Comparison of ENCODE assay signal across 26 cellular contexts in the genomic region with DNA sequence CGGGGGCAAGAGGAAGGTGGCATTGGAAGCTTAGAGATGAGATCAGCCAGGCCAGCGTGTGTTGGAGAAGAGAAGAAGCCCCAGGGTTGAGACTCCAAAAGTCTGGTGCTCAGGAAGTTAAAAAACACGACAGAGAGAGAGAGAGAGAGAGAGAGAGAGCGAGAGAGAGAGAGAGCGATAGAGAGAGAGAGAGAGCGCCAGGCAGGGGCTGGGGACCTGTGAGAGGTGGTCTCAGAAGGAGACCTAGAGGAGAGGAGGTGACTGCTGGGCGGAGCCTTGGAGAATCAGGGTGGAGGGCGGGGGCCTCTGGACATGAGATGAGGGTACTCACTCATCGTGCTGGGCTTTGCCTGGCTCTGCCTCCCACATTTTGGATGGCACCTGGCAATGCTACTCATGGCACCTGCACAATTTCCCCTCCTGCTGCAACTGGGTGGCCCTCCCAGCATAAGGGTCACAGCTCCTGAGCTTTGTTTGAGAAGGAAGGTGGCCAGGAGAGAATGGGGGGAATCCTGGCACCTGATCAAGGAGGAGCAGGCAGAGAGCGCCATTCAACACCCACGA. TPM values are rescaled to one million over a fixed set of nuclear protein-coding genes. Genes with fewer than 3 reads are reported as not detected.
DNase-seq lines count a peak whose midpoint lies in the region; ATAC-seq and TF ChIP-seq lines count a peak whose summit lies in the region.
"Had no signal": no experiment of that assay in that cellular context is flagged by ENCODE, and none has a peak within 500 bp of the region (broad histone marks: within the 10 kb centered on the region; RNA-seq: fewer than 3 reads in every experiment).

No MANE protein-coding gene starts in this region.

- H3K79me1 ChIP-seq in neuronal stem cell (ENCODE audit: low read depth, low read length): peaks cover 2% of the 10 kb centered on the region

- no peak overlapping the region for H3K23ac ChIP-seq in neuronal stem cell (ENCODE audit: low read depth, low read length, poor library complexity)

- H3K4me1 ChIP-seq in right cardiac atrium (ENCODE audit: control insufficient read depth, insufficient read depth, low read length): peaks cover 2% of the 10 kb centered on the region
- peaks cover 33% of the 10 kb centered on the region for H3K4me1 ChIP-seq in mammary epithelial cell (ENCODE audit: insufficient read depth, low read length)
- peaks cover 5 to 10% of the 10 kb centered on the region in 2 donors for H3K4me1 ChIP-seq in neuronal stem cell (ENCODE audit: control insufficient read depth in 2 of 2, insufficient read depth in 1 of 2, low read depth in 1 of 2, low read length in 2 of 2)
- H3K4me1 ChIP-seq: left lung, psoas muscle had no signal

- H3K27ac ChIP-seq in right cardiac atrium (ENCODE audit: low read length) (no peak overlapping the region), mammary epithelial cell (ENCODE audit: insufficient read depth, low read depth, low read length) (peak overlapping the region; percentile 25), neuronal stem cell (replicated peaks; ENCODE audit: low read length) (no peak overlapping the region)
- H3K27ac ChIP-seq: left lung, psoas muscle, upper lobe of left lung had no signal

- no peaks in the 10 kb centered on the region for H3K79me2 ChIP-seq in mammary epithelial cell (ENCODE audit: insufficient read depth, low read length)

- H2BK5ac ChIP-seq in neuronal stem cell (ENCODE audit: low read length): no peak overlapping the region

- no peaks in the 10 kb centered on the region for H3K9me3 ChIP-seq in right cardiac atrium (ENCODE audit: control insufficient read depth, low read length)
- H3K9me3 ChIP-seq in mammary epithelial cell (replicated peaks; ENCODE audit: insufficient read depth, low read length): no peaks in the 10 kb centered on the region
- H3K9me3 ChIP-seq in neuronal stem cell (replicated peaks in 1 of 2; ENCODE audit: control insufficient read depth in 2 of 2, insufficient read depth in 1 of 2, low read depth in 1 of 2, low read length in 2 of 2): no peaks in the 10 kb centered on the region
- H3K9me3 ChIP-seq: left lung, psoas muscle, suprapubic skin, upper lobe of left lung had no signal

- dilution Hi-C loops in mammary epithelial cell (cut with HindIII; ENCODE audit: low sequenced_read_pairs): loop anchor here (10.0 kb wide), 1 partner anchor 55 kb away; a partner anchor contains a TSS

- peak; percentile 17 to 22 for ATAC-seq in right cardiac atrium
- no peak for ATAC-seq in Right ventricle myocardium inferior
- ATAC-seq: activated CD8-positive, alpha-beta T cell treated with anti-CD3 and anti-CD28 coated beads, Interleukin-2, amount 10 ng/mL, durations not matched to agents 7 days and 5 days; left lung; psoas muscle; stimulated activated memory B cell treated with anti-CD40 and anti-IgM and Interleukin-4, amounts not matched to agents 10 μg/mL and 1 μg/mL and 100 μg/mL, for 72 hours had no signal

- H3K4ac ChIP-seq in neuronal stem cell (ENCODE audit: low read length): no peak overlapping the region

- H3K4me3 ChIP-seq in right cardiac atrium (ENCODE audit: low read length) (no peak overlapping the region), mammary epithelial cell (replicated peaks in 1 of 3; ENCODE audit: insufficient read depth in 1 of 3, low read depth in 2 of 3, low read length in 3 of 3) (no peak overlapping the region), neuronal stem cell (ENCODE audit: low read length in 2 of 2) (peak overlapping the region in 1 of 2 donors; percentile 16)
- H3K4me3 ChIP-seq: left lung, psoas muscle, suprapubic skin, upper lobe of left lung had no signal

- no TSS peak for BruUV-seq in mammary epithelial cell (replicated peaks; lab: Mats Ljungman, UMichigan)

- H3K4me2 ChIP-seq in mammary epithelial cell (ENCODE audit: insufficient read depth, low read depth, low read length): no peak overlapping the region
- no peak overlapping the region for H3K4me2 ChIP-seq in neuronal stem cell (ENCODE audit: insufficient read depth, low read length, poor library complexity, severe bottlenecking)

- H4K91ac ChIP-seq in neuronal stem cell (ENCODE audit: low read depth, low read length, poor library complexity): no peak overlapping the region

- WGBS in right cardiac atrium: 76% methylated on average over 11 of the region's 11 CpGs
- 77% methylated on average over 6 of the region's 11 CpGs for WGBS in mammary epithelial cell (ENCODE audit: low coverage, missing lambda C conversion rate)
- whole genome bisulfite sequencing in neuronal stem cell (ENCODE audit: extremely low coverage in 2 of 2, insufficient read length in 2 of 2, insufficient replicate concordance in 1 of 2), 2 donors: no CpG with 5 or more reads among the region's 11 CpGs

- H2BK15ac ChIP-seq in neuronal stem cell (ENCODE audit: low read length): peak overlapping the region; percentile 21

- H3K14ac ChIP-seq in neuronal stem cell (ENCODE audit: low read length): no peak overlapping the region

- H2AK5ac ChIP-seq in neuronal stem cell (ENCODE audit: low read depth, low read length): no peak overlapping the region

- H4K20me1 ChIP-seq in mammary epithelial cell (ENCODE audit: insufficient read depth, low read length): no peaks in the 10 kb centered on the region

- H3K36me3 ChIP-seq in mammary epithelial cell (ENCODE audit: insufficient read depth, low read length) (no peaks in the 10 kb centered on the region), neuronal stem cell (replicated peaks in 1 of 2; ENCODE audit: control insufficient read depth in 2 of 2, insufficient read depth in 2 of 2, low read length in 2 of 2) (peaks cover 0 to 2% of the 10 kb centered on the region in 2 donors)
- H3K36me3 ChIP-seq: left lung, suprapubic skin, upper lobe of left lung had no signal

- H3K9ac ChIP-seq in mammary epithelial cell (ENCODE audit: insufficient read depth, low read length) (no peak overlapping the region), neuronal stem cell (ENCODE audit: low read depth, low read length, poor library complexity) (no peak overlapping the region)

- no peak overlapping the region for H2BK12ac ChIP-seq in neuronal stem cell (ENCODE audit: low read length)

- in situ Hi-C loops in mammary epithelial cell (cut with MboI; ENCODE audit: low sequenced_read_pairs in 2 of 2): no loop called here

- H3K18ac ChIP-seq in neuronal stem cell (ENCODE audit: low read length): no peak overlapping the region

- intact Hi-C loops in right cardiac atrium (cut with DNase I) (no loop called here), Right ventricle myocardium inferior (cut with DNase I) (no loop called here), mammary epithelial cell (cut with micrococcal nuclease) (loop anchor here (2.0 to 5.0 kb wide), 2 partner anchors 21 to 252 kb away; no protein-coding TSS in a partner anchor)

- H2BK120ac ChIP-seq in neuronal stem cell (ENCODE audit: low read depth, low read length): no peak overlapping the region

- H4K8ac ChIP-seq in neuronal stem cell (ENCODE audit: low read depth, low read length): no peak overlapping the region

- H3K27me3 ChIP-seq in right cardiac atrium (ENCODE audit: control insufficient read depth, insufficient read depth) (no peaks in the 10 kb centered on the region), mammary epithelial cell (ENCODE audit: insufficient read depth, low read length) (no peaks in the 10 kb centered on the region), neuronal stem cell (ENCODE audit: control insufficient read depth in 3 of 3, insufficient read depth in 3 of 3, low read depth in 1 of 3, low read length in 3 of 3) (peaks cover 0 to 5% (median 0%) of the 10 kb centered on the region in 3 experiments)
- H3K27me3 ChIP-seq: left lung, suprapubic skin, upper lobe of left lung had no signal

- CTCF ChIA-PET in mammary epithelial cell (lab: Charles Lee; ENCODE audit: low non-redundant PET): interaction anchor here (0.6 kb wide), 1 partner anchor 508 kb away, joined by 3 read pairs; no protein-coding TSS in a partner anchor

- peak in 1 of 3 donors; percentile 39 for DNase-seq in right cardiac atrium
- no peak for DNase-seq in Right ventricle myocardium inferior (ENCODE audit: missing footprints)
- DNase-seq in mammary epithelial cell: no peak
- no peak for DNase-seq in neuronal stem cell (ENCODE audit: low spot score)
- DNase-seq in H4 (ENCODE audit: low spot score): no peak
- no peak for DNase-seq in inferior parietal cortex (ENCODE audit: extremely low spot score)
- DNase-seq in effector CD8-positive, alpha-beta T cell (lab: John Stamatoyannopoulos, UW): no peak
- no peak for DNase-seq in NK-92 treated with Interleukin-12 subunit alpha and Interleukin-12 subunit beta, amount 100 ng/mL, for 24 hours (lab: John Stamatoyannopoulos, UW)
- DNase-seq: activated CD4-positive, alpha-beta T cell treated with anti-CD3 and anti-CD28 coated beads for 4 hours; activated CD8-positive, alpha-beta T cell treated with anti-CD3 and anti-CD28 coated beads, Interleukin-2, amount 10 ng/mL, durations not matched to agents 7 days and 5 days; activated naive CD4-positive, alpha-beta T cell treated with anti-CD3 and anti-CD28 coated beads, Interleukin-2, amount 50 U/mL, for 16 hours; CD4-positive, alpha-beta memory T cell; DMS153; GOT3; KBM-7; left lung; NCI-H1105; NCI-H1930; NCI-H2171 treated with DMSO at 0.1 percent for 48 hours; NCI-H510A treated with DMSO at 0.1 percent for 48 hours; psoas muscle; SIG-M5; upper lobe of left lung had no signal

- TF ChIP-seq CTCF in mammary epithelial cell (conservative IDR thresholded peaks at IDR 0.05 in 1 of 2, IDR thresholded peaks at IDR 0.05 in 1 of 2; ENCODE audit: extremely low read depth in 1 of 2, insufficient read depth in 1 of 2, low read depth in 1 of 2, low read length in 2 of 2): no peak

- H2AFZ ChIP-seq in mammary epithelial cell (ENCODE audit: low read depth, low read length) (no peak overlapping the region), neuronal stem cell (ENCODE audit: low read length) (no peak overlapping the region)

RNA-seq across cellular contexts. Expression of a gene that starts 51.0 kb away (rescaled TPM):
- total RNA-seq in right cardiac atrium (100 to 1,000 TPM; 165 to 323 (median 258) TPM), Right ventricle myocardium inferior (81.1 TPM), mammary epithelial cell (1 to 10 TPM in 1 of 2 donors, not detected in 1; 2.2 TPM)
- polyA plus RNA-seq in right cardiac atrium (124 TPM), mammary epithelial cell (0.03 TPM)
- not detected for polyA minus RNA-seq in mammary epithelial cell
- polyA plus RNA-seq in neuronal stem cell (2013, experiment 1 of 2): 12.1 TPM
- polyA plus RNA-seq in neuronal stem cell (2013, experiment 2 of 2): 12.3 TPM
- not detected in 2 replicates for total RNA-seq in H4 (2014; rRNA removed; shearing (Covaris generic))
- total RNA-seq: activated T-helper 2 cell treated with anti-CD3 and anti-CD28 coated beads, Interferon-gamma antibody, Interleukin-2, Interleukin-4, amounts not matched to agents 10 μg/mL and 5 μg/mL and 100 μg/mL, durations not matched to agents 14 hours and 24 hours and 36 hours; CD4-positive, alpha-beta memory T cell had no signal
- polyA plus RNA-seq: CD4-positive, alpha-beta memory T cell had no signal

Comparison
In these comparisons a context has a peak if more than half of its experiments do, and no peak if none do; other contexts are left out.
1. RNA of a gene that starts 51.0 kb away (total RNA-seq): 165 to 323 TPM in right cardiac atrium and 81.1 TPM in Right ventricle myocardium inferior (single experiment); 2.2 TPM in mammary epithelial cell and not detected in H4; every median in the first group is over 10 times any median in the second.